In the genomic region with DNA sequence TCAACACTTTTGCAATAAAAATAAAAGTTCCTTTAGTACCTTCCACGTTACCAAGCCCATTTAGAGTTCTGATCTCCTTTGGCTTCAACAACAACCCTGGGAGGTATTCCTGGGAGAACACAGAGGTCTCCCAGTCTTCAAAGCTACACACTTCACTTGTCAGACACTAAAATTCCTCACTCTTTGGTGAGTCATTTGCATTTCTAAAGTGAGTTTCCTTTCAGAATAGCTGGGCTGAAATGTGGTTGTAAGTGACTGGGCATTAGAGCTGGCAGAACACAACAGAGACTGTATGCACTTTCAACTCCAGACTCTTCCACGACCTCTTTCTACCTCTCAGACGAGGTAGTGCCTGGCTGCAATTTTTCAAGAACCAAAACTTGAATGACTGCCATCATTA, we compare ENCODE assay signal across 2 cellular contexts.
TF ChIP-seq lines count a peak whose summit lies in the region.

No MANE protein-coding gene starts in this region.

TF ChIP-seq in GM23338, 12 proteins besides CTCF, POLR2A, EP300 and RAD21 (continued from another document):
- TF ChIP-seq, protein P1, sequence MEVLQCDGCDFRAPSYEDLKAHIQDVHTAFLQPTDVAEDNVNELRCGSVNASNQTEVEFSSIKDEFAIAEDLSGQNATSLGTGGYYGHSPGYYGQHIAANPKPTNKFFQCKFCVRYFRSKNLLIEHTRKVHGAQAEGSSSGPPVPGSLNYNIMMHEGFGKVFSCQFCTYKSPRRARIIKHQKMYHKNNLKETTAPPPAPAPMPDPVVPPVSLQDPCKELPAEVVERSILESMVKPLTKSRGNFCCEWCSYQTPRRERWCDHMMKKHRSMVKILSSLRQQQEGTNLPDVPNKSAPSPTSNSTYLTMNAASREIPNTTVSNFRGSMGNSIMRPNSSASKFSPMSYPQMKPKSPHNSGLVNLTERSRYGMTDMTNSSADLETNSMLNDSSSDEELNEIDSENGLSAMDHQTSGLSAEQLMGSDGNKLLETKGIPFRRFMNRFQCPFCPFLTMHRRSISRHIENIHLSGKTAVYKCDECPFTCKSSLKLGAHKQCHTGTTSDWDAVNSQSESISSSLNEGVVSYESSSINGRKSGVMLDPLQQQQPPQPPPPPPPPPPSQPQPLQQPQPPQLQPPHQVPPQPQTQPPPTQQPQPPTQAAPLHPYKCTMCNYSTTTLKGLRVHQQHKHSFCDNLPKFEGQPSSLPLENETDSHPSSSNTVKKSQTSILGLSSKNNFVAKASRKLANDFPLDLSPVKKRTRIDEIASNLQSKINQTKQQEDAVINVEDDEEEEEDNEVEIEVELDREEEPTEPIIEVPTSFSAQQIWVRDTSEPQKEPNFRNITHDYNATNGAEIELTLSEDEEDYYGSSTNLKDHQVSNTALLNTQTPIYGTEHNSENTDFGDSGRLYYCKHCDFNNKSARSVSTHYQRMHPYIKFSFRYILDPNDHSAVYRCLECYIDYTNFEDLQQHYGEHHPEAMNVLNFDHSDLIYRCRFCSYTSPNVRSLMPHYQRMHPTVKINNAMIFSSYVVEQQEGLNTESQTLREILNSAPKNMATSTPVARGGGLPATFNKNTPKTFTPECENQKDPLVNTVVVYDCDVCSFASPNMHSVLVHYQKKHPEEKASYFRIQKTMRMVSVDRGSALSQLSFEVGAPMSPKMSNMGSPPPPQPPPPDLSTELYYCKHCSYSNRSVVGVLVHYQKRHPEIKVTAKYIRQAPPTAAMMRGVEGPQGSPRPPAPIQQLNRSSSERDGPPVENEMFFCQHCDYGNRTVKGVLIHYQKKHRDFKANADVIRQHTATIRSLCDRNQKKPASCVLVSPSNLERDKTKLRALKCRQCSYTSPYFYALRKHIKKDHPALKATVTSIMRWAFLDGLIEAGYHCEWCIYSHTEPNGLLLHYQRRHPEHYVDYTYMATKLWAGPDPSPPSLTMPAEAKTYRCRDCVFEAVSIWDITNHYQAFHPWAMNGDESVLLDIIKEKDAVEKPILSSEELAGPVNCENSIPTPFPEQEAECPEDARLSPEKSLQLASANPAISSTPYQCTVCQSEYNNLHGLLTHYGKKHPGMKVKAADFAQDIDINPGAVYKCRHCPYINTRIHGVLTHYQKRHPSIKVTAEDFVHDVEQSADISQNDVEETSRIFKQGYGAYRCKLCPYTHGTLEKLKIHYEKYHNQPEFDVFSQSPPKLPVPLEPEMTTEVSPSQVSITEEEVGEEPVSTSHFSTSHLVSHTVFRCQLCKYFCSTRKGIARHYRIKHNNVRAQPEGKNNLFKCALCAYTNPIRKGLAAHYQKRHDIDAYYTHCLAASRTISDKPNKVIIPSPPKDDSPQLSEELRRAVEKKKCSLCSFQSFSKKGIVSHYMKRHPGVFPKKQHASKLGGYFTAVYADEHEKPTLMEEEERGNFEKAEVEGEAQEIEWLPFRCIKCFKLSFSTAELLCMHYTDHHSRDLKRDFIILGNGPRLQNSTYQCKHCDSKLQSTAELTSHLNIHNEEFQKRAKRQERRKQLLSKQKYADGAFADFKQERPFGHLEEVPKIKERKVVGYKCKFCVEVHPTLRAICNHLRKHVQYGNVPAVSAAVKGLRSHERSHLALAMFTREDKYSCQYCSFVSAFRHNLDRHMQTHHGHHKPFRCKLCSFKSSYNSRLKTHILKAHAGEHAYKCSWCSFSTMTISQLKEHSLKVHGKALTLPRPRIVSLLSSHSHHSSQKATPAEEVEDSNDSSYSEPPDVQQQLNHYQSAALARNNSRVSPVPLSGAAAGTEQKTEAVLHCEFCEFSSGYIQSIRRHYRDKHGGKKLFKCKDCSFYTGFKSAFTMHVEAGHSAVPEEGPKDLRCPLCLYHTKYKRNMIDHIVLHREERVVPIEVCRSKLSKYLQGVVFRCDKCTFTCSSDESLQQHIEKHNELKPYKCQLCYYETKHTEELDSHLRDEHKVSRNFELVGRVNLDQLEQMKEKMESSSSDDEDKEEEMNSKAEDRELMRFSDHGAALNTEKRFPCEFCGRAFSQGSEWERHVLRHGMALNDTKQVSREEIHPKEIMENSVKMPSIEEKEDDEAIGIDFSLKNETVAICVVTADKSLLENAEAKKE (CRISPR knock-in tag; IDR thresholded peaks at IDR 0.05), result peak; percentile 82; the same call in 1 of the 2 replicates
- no peak for TF ChIP-seq POLR2AphosphoS5 (IDR thresholded peaks at IDR 0.05; ENCODE audit: low read depth)
- TF ChIP-seq EZH2 (IDR thresholded peaks at IDR 0.05; ENCODE audit: low read depth, unreplicated experiment), result no peak

TF ChIP-seq in SK-N-SH treated with all-trans-retinoic acid at 6 μM for 48 hours, 23 proteins besides CTCF, POLR2A, EP300 and RAD21 (continued from another document):
- TF ChIP-seq, protein P2, sequence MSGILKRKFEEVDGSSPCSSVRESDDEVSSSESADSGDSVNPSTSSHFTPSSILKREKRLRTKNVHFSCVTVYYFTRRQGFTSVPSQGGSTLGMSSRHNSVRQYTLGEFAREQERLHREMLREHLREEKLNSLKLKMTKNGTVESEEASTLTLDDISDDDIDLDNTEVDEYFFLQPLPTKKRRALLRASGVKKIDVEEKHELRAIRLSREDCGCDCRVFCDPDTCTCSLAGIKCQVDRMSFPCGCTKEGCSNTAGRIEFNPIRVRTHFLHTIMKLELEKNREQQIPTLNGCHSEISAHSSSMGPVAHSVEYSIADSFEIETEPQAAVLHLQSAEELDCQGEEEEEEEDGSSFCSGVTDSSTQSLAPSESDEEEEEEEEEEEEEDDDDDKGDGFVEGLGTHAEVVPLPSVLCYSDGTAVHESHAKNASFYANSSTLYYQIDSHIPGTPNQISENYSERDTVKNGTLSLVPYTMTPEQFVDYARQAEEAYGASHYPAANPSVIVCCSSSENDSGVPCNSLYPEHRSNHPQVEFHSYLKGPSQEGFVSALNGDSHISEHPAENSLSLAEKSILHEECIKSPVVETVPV (CRISPR knock-in tag; IDR thresholded peaks at IDR 0.05), result no peak
- TF ChIP-seq SNAI2 (CRISPR knock-in tag; IDR thresholded peaks at IDR 0.05), result no peak
- no peak for TF ChIP-seq ARNTL (CRISPR knock-in tag; IDR thresholded peaks at IDR 0.05; ENCODE audit: borderline replicate concordance, low read depth)
- no peak for TF ChIP-seq ZNF8 (CRISPR knock-in tag; IDR thresholded peaks at IDR 0.05)
- no peak for TF ChIP-seq ZFP30 (CRISPR knock-in tag; IDR thresholded peaks at IDR 0.05)
